8 cellular contexts compared by ENCODE assay signal in genomic region chr5:90434116-90434714, GRCh38. TPM values are rescaled to one million over a fixed set of nuclear protein-coding genes. Genes with fewer than 3 reads are reported as not detected.
DNase-seq lines count a peak whose midpoint lies in the region; ATAC-seq, FAIRE-seq and TF ChIP-seq lines count a peak whose summit lies in the region.

No MANE protein-coding gene starts in this region.

- no peak overlapping the region for H3K14ac ChIP-seq in mesenchymal stem cell (ENCODE audit: low read length in 2 of 2)

- H3K4me3 ChIP-seq in mammary epithelial cell (replicated peaks in 1 of 3; ENCODE audit: insufficient read depth in 1 of 3, low read depth in 2 of 3, low read length in 3 of 3) (no peak overlapping the region), mesenchymal stem cell (ENCODE audit: insufficient read depth in 1 of 2, low read depth in 1 of 2, low read length in 2 of 2) (no peak overlapping the region), testis (no peak overlapping the region)

- H2BK15ac ChIP-seq in mesenchymal stem cell (ENCODE audit: low read depth, poor library complexity, severe bottlenecking): no peak overlapping the region

- H4K20me1 ChIP-seq in mammary epithelial cell (ENCODE audit: insufficient read depth, low read length): no peaks in the 10 kb centered on the region

- H3K79me2 ChIP-seq in mammary epithelial cell (ENCODE audit: insufficient read depth, low read length): no peaks in the 10 kb centered on the region

- no peak overlapping the region for H3K18ac ChIP-seq in mesenchymal stem cell (ENCODE audit: low read depth in 1 of 2, low read length in 2 of 2)

- no peak overlapping the region for H4K8ac ChIP-seq in mesenchymal stem cell (ENCODE audit: low read length)

- no peak overlapping the region for H3K9ac ChIP-seq in mammary epithelial cell (ENCODE audit: insufficient read depth, low read length)
- no peak overlapping the region for H3K9ac ChIP-seq in mesenchymal stem cell (ENCODE audit: low read length)

- no peak overlapping the region for H2BK5ac ChIP-seq in mesenchymal stem cell (ENCODE audit: low read depth, low read length, poor library complexity, severe bottlenecking)

- no peak overlapping the region for H2BK12ac ChIP-seq in mesenchymal stem cell (ENCODE audit: low read length in 2 of 2)

- H3K4me3 Mint-ChIP-seq in T-helper 17 cell: no peak overlapping the region

- intact Hi-C loops in mammary epithelial cell (cut with micrococcal nuclease) (no loop called here), testis (cut with DNase I; ENCODE audit: low total_unique reads) (no loop called here)

- no peaks in the 10 kb centered on the region for H3K79me1 ChIP-seq in mesenchymal stem cell (replicated peaks; ENCODE audit: low read length, poor library complexity, severe bottlenecking)

- dilution Hi-C loops in mammary epithelial cell (cut with HindIII; ENCODE audit: low sequenced_read_pairs): no loop called here

- no peak overlapping the region for H3K4ac ChIP-seq in mesenchymal stem cell (ENCODE audit: low read depth in 1 of 2, low read length in 2 of 2)

- no peak overlapping the region for H2BK120ac ChIP-seq in mesenchymal stem cell (ENCODE audit: low read depth, low read length)

- DNase-seq in AG08396 (ENCODE audit: low spot score) (peak; percentile 9), GM12892 (ENCODE audit: insufficient read length) (no peak), HT1080 (ENCODE audit: low read depth) (peak; percentile 21), T-helper 17 cell (peak in 2 of 3 donors; percentile 12 to 14), mammary epithelial cell (peak; percentile 3), mesenchymal stem cell (peak; percentile 42), testis (peak; percentile 68)

- TF ChIP-seq CTCF in mammary epithelial cell (conservative IDR thresholded peaks at IDR 0.05 in 1 of 2, IDR thresholded peaks at IDR 0.05 in 1 of 2; ENCODE audit: extremely low read depth in 1 of 2, insufficient read depth in 1 of 2, low read depth in 1 of 2, low read length in 2 of 2): peak; percentile 51 to 55
- TF ChIP-seq CTCF in testis (IDR thresholded peaks at IDR 0.05): peak in 2 of 3 experiments; percentile 13 to 43

- 94% methylated on average over 5 of the region's 5 CpGs for WGBS in mammary epithelial cell (ENCODE audit: low coverage, missing lambda C conversion rate)
- 86% methylated on average over 1 of the region's 5 CpGs for WGBS in mesenchymal stem cell
- 67 to 69% methylated on average over 5 of the region's 5 CpGs for WGBS in testis, 2 donors

- peaks cover 35% of the 10 kb centered on the region for H3K27me3 Mint-ChIP-seq in T-helper 17 cell

- no peak overlapping the region for H2AFZ ChIP-seq in mammary epithelial cell (ENCODE audit: low read depth, low read length)
- H2AFZ ChIP-seq in mesenchymal stem cell (ENCODE audit: low read depth, low read length): no peak overlapping the region

- H3K27ac ChIP-seq in mammary epithelial cell (ENCODE audit: insufficient read depth, low read depth, low read length) (no peak overlapping the region), mesenchymal stem cell (ENCODE audit: low read length, poor library complexity, severe bottlenecking) (no peak overlapping the region), testis (no peak overlapping the region)

- in situ Hi-C loops in mammary epithelial cell (cut with MboI; ENCODE audit: low sequenced_read_pairs in 2 of 2): loop anchor here (10.0 to 25.0 kb wide), 3 partner anchors 101 to 178 kb away; partner anchors contain the start of gene LYSMD3 (in 1 of the 2)

- H4K91ac ChIP-seq in mesenchymal stem cell (ENCODE audit: low read length): no peak overlapping the region

- BruUV-seq in mammary epithelial cell (replicated peaks; lab: Mats Ljungman, UMichigan): no TSS peak

- FAIRE-seq in GM12892 (lab: Jason Lieb, UNC): peak; percentile 61

- no peak overlapping the region for H3K4me2 ChIP-seq in mammary epithelial cell (ENCODE audit: insufficient read depth, low read depth, low read length)
- H3K4me2 ChIP-seq in mesenchymal stem cell (ENCODE audit: low read length, poor library complexity, severe bottlenecking): no peak overlapping the region

- no peak overlapping the region for H3K23ac ChIP-seq in mesenchymal stem cell (ENCODE audit: low read length in 2 of 2)

- peaks cover 3% of the 10 kb centered on the region for H3K36me3 Mint-ChIP-seq in T-helper 17 cell (ENCODE audit: low read depth)

- H3K9me3 ChIP-seq in T-helper 17 cell (ENCODE audit: control insufficient read depth, low read length, poor library complexity, severe bottlenecking): no peaks in the 10 kb centered on the region
- H3K9me3 ChIP-seq in mammary epithelial cell (replicated peaks; ENCODE audit: insufficient read depth, low read length): no peaks in the 10 kb centered on the region
- no peaks in the 10 kb centered on the region for H3K9me3 ChIP-seq in mesenchymal stem cell (ENCODE audit: control insufficient read depth, low read length)
- no peaks in the 10 kb centered on the region for H3K9me3 ChIP-seq in testis

- TF ChIP-seq POLR2A in GM12892 (IDR thresholded peaks at IDR 0.05; ENCODE audit: low read depth, low read length) (no peak), testis (IDR thresholded peaks at IDR 0.05) (no peak)

- ATAC-seq in T-helper 17 cell (peak; percentile 57), GM18870 (IDR thresholded peaks at IDR 0.05; ENCODE audit: unreplicated experiment) (no peak)

- no peak overlapping the region for H2AK5ac ChIP-seq in mesenchymal stem cell (ENCODE audit: low read length, severe bottlenecking)

- no peak overlapping the region for H3K27ac Mint-ChIP-seq in T-helper 17 cell

- no peaks in the 10 kb centered on the region for H3K27me3 ChIP-seq in mammary epithelial cell (ENCODE audit: insufficient read depth, low read length)
- peaks cover 0 to 9% of the 10 kb centered on the region in 2 experiments for H3K27me3 ChIP-seq in mesenchymal stem cell (ENCODE audit: control insufficient read depth in 1 of 2, insufficient read depth in 1 of 2, low read length in 2 of 2)
- H3K27me3 ChIP-seq in testis: no peaks in the 10 kb centered on the region

- CTCF ChIA-PET in mammary epithelial cell (lab: Charles Lee; ENCODE audit: low non-redundant PET): no interaction called here

- H3K36me3 ChIP-seq in mammary epithelial cell (ENCODE audit: insufficient read depth, low read length) (no peaks in the 10 kb centered on the region), mesenchymal stem cell (ENCODE audit: control insufficient read depth in 1 of 2, insufficient read depth in 2 of 2, low read depth in 1 of 2, low read length in 2 of 2) (no peaks in the 10 kb centered on the region), testis (ENCODE audit: low read depth, missing control alignments) (no peaks in the 10 kb centered on the region)

- H3K4me1 ChIP-seq in mammary epithelial cell (ENCODE audit: insufficient read depth, low read length): no peaks in the 10 kb centered on the region
- no peaks in the 10 kb centered on the region for H3K4me1 ChIP-seq in mesenchymal stem cell (ENCODE audit: control insufficient read depth, insufficient read depth, low read depth, low read length)
- no peaks in the 10 kb centered on the region for H3K4me1 ChIP-seq in testis

- no peaks in the 10 kb centered on the region for H3K4me1 Mint-ChIP-seq in T-helper 17 cell

RNA-seq across cellular contexts. Expression of gene CETN3, which starts 24.7 kb away (rescaled TPM):
- polyA plus RNA-seq in GM12892 (2012; ENCODE audit: missing spikeins): 65.5 TPM
- total RNA-seq in HT1080 (2014; rRNA removed; shearing (Covaris generic)): 24.6 and 29.8 TPM in 2 replicates
- 39.1 and 44.7 TPM in 2 replicates for polyA plus RNA-seq in HT1080 (2015; cell fraction: cytosol; rRNA removed)
- polyA plus RNA-seq in HT1080 (2015; cell fraction: nucleus; rRNA removed): 32.6 and 36.4 TPM in 2 replicates
- total RNA-seq in T-helper 17 cell (1 to 10 TPM; 2.5 to 4.5 TPM), mammary epithelial cell (10 to 100 TPM in 1 of 2 donors, 1 to 10 TPM in 1; 9.0 to 28.3 TPM), testis (10 to 100 TPM; 56.7 to 60.9 TPM)
- polyA plus RNA-seq in mammary epithelial cell (4.3 TPM), testis (ENCODE audit: insufficient read depth, low read depth, low replicate concordance) (353 TPM)
- polyA minus RNA-seq in mammary epithelial cell: 1.9 TPM
- polyA plus RNA-seq in mesenchymal stem cell (2013, experiment 1 of 2): 13.4 TPM
- polyA plus RNA-seq in mesenchymal stem cell (2013, experiment 2 of 2): 15.6 TPM

RNA-seq across cellular contexts. Expression of gene MBLAC2, which starts 40.4 kb away (rescaled TPM):
- 4.3 TPM for polyA plus RNA-seq in GM12892 (2012; ENCODE audit: missing spikeins)
- 4.9 and 7.2 TPM in 2 replicates for total RNA-seq in HT1080 (2014; rRNA removed; shearing (Covaris generic))
- polyA plus RNA-seq in HT1080 (2015; cell fraction: cytosol; rRNA removed): 6.7 and 9.1 TPM in 2 replicates
- 10.1 and 10.7 TPM in 2 replicates for polyA plus RNA-seq in HT1080 (2015; cell fraction: nucleus; rRNA removed)
- 1 to 10 TPM; 3.7 to 4.4 TPM for total RNA-seq in T-helper 17 cell
- total RNA-seq in mammary epithelial cell: 1 to 10 TPM; 7.8 to 8.0 TPM
- 2.3 TPM for polyA plus RNA-seq in mammary epithelial cell
- 1.8 TPM for polyA minus RNA-seq in mammary epithelial cell
- 3.5 TPM for polyA plus RNA-seq in mesenchymal stem cell (2013, experiment 1 of 2)
- polyA plus RNA-seq in mesenchymal stem cell (2013, experiment 2 of 2): 3.6 TPM
- total RNA-seq in testis: 10 to 100 TPM in 1 of 2 donors, 1 to 10 TPM in 1; 10.0 to 10.2 TPM
- polyA plus RNA-seq in testis (ENCODE audit: insufficient read depth, low read depth, low replicate concordance): 4.9 TPM

RNA-seq across cellular contexts. Expression of gene POLR3G, which starts 40.4 kb away (rescaled TPM):
- polyA plus RNA-seq in GM12892 (2012; ENCODE audit: missing spikeins): 19.5 TPM
- total RNA-seq in HT1080 (2014; rRNA removed; shearing (Covaris generic)): 26.6 and 34.8 TPM in 2 replicates
- polyA plus RNA-seq in HT1080 (2015; cell fraction: cytosol; rRNA removed): 42.3 and 42.7 TPM in 2 replicates
- 22.3 and 23.8 TPM in 2 replicates for polyA plus RNA-seq in HT1080 (2015; cell fraction: nucleus; rRNA removed)
- under 1 TPM; 0.21 to 0.77 TPM for total RNA-seq in T-helper 17 cell
- 1 to 10 TPM; 6.5 to 9.9 TPM for total RNA-seq in mammary epithelial cell
- polyA plus RNA-seq in mammary epithelial cell: 14.4 TPM
- polyA minus RNA-seq in mammary epithelial cell: 29.3 TPM
- 6.6 TPM for polyA plus RNA-seq in mesenchymal stem cell (2013, experiment 1 of 2)
- polyA plus RNA-seq in mesenchymal stem cell (2013, experiment 2 of 2): 6.2 TPM
- total RNA-seq in testis: 10 to 100 TPM in 1 of 2 donors, 1 to 10 TPM in 1; 9.4 to 13.4 TPM
- 5.2 TPM for polyA plus RNA-seq in testis (ENCODE audit: insufficient read depth, low read depth, low replicate concordance)

Comparison
In these comparisons a context has a peak if more than half of its experiments do, and no peak if none do; other contexts are left out.
1. RNA of gene POLR3G, which starts 40.4 kb away (total RNA-seq): 26.6 to 34.8 TPM in HT1080, 9.4 to 13.4 TPM in testis and 6.5 to 9.9 TPM in mammary epithelial cell; 0.21 to 0.77 TPM in T-helper 17 cell; every median in the first group is over 4 times any median in the second.